Comparison of ENCODE assay signal across 8 cellular contexts in the genomic region with DNA sequence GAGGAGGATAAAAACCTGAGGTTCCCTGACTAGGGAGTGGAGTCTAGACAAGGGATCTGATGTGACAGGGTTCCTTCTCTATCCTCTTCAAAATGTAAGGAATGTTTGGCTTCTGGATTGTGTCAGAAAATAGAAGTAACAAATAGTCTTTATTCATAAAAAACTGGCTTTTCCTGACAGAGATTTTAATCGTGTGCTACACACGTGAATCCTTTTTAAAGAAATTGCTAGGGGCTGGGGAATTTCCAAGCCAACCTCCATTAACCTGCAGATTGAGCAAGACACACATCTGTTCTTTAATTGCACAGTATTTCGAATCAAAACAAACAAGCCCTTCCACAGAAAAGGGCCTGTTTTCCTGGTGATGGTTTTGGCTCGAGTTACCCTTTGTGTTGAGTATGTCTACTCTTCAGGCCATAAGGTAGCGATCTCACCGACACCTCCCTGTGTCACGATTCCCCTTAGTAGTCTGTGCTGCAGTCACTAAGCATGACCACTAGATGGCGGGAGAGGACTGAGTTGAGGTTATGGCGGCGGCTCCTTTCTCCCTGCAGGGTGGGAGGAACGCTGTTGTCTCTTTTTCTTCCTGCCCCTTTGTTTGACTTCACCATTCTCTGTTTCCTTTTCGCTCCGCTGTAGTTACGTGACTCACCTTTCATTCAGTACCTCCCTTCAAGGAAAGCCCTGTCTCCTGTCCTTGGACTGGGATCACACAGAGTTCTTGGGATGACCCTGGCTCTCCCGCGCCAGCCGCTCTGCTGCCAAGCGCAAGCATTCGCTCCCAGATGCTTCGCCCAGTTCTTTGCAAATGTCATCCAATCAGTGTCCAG.
DNase-seq lines count a peak whose midpoint lies in the region; ATAC-seq, FAIRE-seq and TF ChIP-seq lines count a peak whose summit lies in the region.

No MANE protein-coding gene starts in this region.

- H3K9me3 Mint-ChIP-seq in CD4-positive, alpha-beta memory T cell: no peaks in the 10 kb centered on the region
- H3K9me3 Mint-ChIP-seq in activated CD8-positive, alpha-beta memory T cell treated with anti-CD3 and anti-CD28 coated beads, Interleukin-2, amount 10 ng/mL, durations not matched to agents 7 days and 5 days (ENCODE audit: low read depth): no peaks in the 10 kb centered on the region

- H3K27me3 ChIP-seq in CD4-positive, alpha-beta memory T cell (ENCODE audit: insufficient read depth, low read length): no peaks in the 10 kb centered on the region
- peaks cover 5 to 13% of the 10 kb centered on the region in 2 experiments for H3K27me3 ChIP-seq in endothelial cell of umbilical vein (ENCODE audit: control insufficient read depth in 2 of 2, insufficient read depth in 2 of 2, low read length in 2 of 2)

- CTCF ChIA-PET in CD4-positive, alpha-beta memory T cell (lab: Charles Lee; ENCODE audit: partially characterized antibody): interaction anchor here (0.5 to 6.9 kb wide), 13 partner anchors 11 to 1185 kb away, joined by 3 to 97 read pairs (median 4); a partner anchor contains a TSS
- CTCF ChIA-PET in activated CD8-positive, alpha-beta memory T cell treated with anti-CD3 and anti-CD28 coated beads, Interleukin-2, amount 10 ng/mL, durations not matched to agents 7 days and 5 days (lab: Charles Lee): interaction anchor here (0.7 to 1.0 kb wide), 2 partner anchors 330 to 1015 kb away, joined by 3 read pairs; no protein-coding TSS in a partner anchor
- CTCF ChIA-PET in endothelial cell of umbilical vein (lab: Charles Lee): interaction anchor here (1.4 to 2.7 kb wide), 5 partner anchors 76 to 1185 kb away, joined by 3 to 24 read pairs (median 5); no protein-coding TSS in a partner anchor

- H3K9ac ChIP-seq in endothelial cell of umbilical vein (replicated peaks; ENCODE audit: extremely low read depth, insufficient read depth, low read length): peak overlapping the region; percentile 34

- H3K36me3 ChIP-seq in CD4-positive, alpha-beta memory T cell (ENCODE audit: insufficient read depth, low read length): no peaks in the 10 kb centered on the region
- no peaks in the 10 kb centered on the region for H3K36me3 ChIP-seq in endothelial cell of umbilical vein (ENCODE audit: control insufficient read depth in 2 of 2, extremely low read depth in 1 of 2, insufficient read depth in 2 of 2, low read length in 2 of 2)

- peak; percentile 92 to 94 for TF ChIP-seq CTCF in endothelial cell of umbilical vein (IDR thresholded peaks at IDR 0.05; ENCODE audit: extremely low read depth in 1 of 2, insufficient read depth in 1 of 2, low read depth in 1 of 2, low read length in 2 of 2)

- H3K4me1 Mint-ChIP-seq in CD4-positive, alpha-beta memory T cell: peaks cover 0 to 7% (median 5%) of the 10 kb centered on the region in 4 donors
- H3K4me1 Mint-ChIP-seq in activated CD8-positive, alpha-beta memory T cell treated with anti-CD3 and anti-CD28 coated beads, Interleukin-2, amount 10 ng/mL, durations not matched to agents 7 days and 5 days: peaks cover 37% of the 10 kb centered on the region

- peak overlapping the region; percentile 60 to 81 (median 76) for H3K4me3 Mint-ChIP-seq in CD4-positive, alpha-beta memory T cell
- H3K4me3 Mint-ChIP-seq in activated CD8-positive, alpha-beta memory T cell treated with anti-CD3 and anti-CD28 coated beads, Interleukin-2, amount 10 ng/mL, durations not matched to agents 7 days and 5 days: peak overlapping the region; percentile 52

- no TSS peak for BruUV-seq in endothelial cell of umbilical vein (replicated peaks; lab: Mats Ljungman, UMichigan)

- TF ChIP-seq POLR2A in endothelial cell of umbilical vein (IDR thresholded peaks at IDR 0.05; ENCODE audit: low read depth, low read length): no peak

- POLR2A ChIA-PET in CD4-positive, alpha-beta memory T cell (lab: Charles Lee; ENCODE audit: partially characterized antibody): interaction anchor here (1.7 kb wide), 1 partner anchor 1015 kb away, joined by 5 read pairs; no protein-coding TSS in a partner anchor
- POLR2A ChIA-PET in endothelial cell of umbilical vein (lab: Charles Lee): no interaction called here

- H3K9me3 ChIP-seq in CD4-positive, alpha-beta memory T cell (ENCODE audit: control insufficient read depth in 1 of 2, low read length in 2 of 2): no peaks in the 10 kb centered on the region
- H3K9me3 ChIP-seq in endothelial cell of umbilical vein (replicated peaks; ENCODE audit: control insufficient read depth, insufficient read depth, low read length): no peaks in the 10 kb centered on the region

- H3K79me2 ChIP-seq in endothelial cell of umbilical vein (ENCODE audit: control insufficient read depth, insufficient read depth, low read length): no peaks in the 10 kb centered on the region

- FAIRE-seq in endothelial cell of umbilical vein (lab: Jason Lieb, UNC): peak; percentile 89

- no peaks in the 10 kb centered on the region for H3K36me3 Mint-ChIP-seq in CD4-positive, alpha-beta memory T cell
- H3K36me3 Mint-ChIP-seq in activated CD8-positive, alpha-beta memory T cell treated with anti-CD3 and anti-CD28 coated beads, Interleukin-2, amount 10 ng/mL, durations not matched to agents 7 days and 5 days: no peaks in the 10 kb centered on the region

- DNase-seq in CD4-positive, alpha-beta memory T cell: peak; percentile 77 to 82 (median 79)
- DNase-seq in NCI-H82 (lab: John Stamatoyannopoulos, UW) (peak; percentile 89), endothelial cell of umbilical vein (ENCODE audit: low read depth, low spot score) (peak; percentile 74), middle frontal gyrus (ENCODE audit: extremely low spot score, low spot score) (peak; percentile 77)
- peak; percentile 88 for DNase-seq in activated CD8-positive, alpha-beta memory T cell treated with anti-CD3 and anti-CD28 coated beads, Interleukin-2, amount 10 ng/mL, durations not matched to agents 7 days and 5 days
- DNase-seq in stimulated activated CD8-positive, alpha-beta memory T cell treated with anti-CD3 and anti-CD28 coated beads, Interleukin-4, amount 100 ng/mL, for 1 hour (ENCODE audit: low read depth in 2 of 2, low spot score in 1 of 2): peak; percentile 46 to 61

- no peak overlapping the region for H3K27ac ChIP-seq in CD4-positive, alpha-beta memory T cell (ENCODE audit: low read depth, low read length)
- no peak overlapping the region for H3K27ac ChIP-seq in endothelial cell of umbilical vein (ENCODE audit: insufficient read depth, low read depth, low read length)

- no peaks in the 10 kb centered on the region for H4K20me1 ChIP-seq in endothelial cell of umbilical vein (replicated peaks; ENCODE audit: control insufficient read depth, extremely low read depth, insufficient read depth, low read length)

- H3K4me3 ChIP-seq in CD4-positive, alpha-beta memory T cell (ENCODE audit: low read length in 2 of 2): peak overlapping the region in 1 of 2 donors; percentile 27
- H3K4me3 ChIP-seq in endothelial cell of umbilical vein (replicated peaks in 1 of 3; ENCODE audit: insufficient read depth in 1 of 3, low read depth in 1 of 3, low read length in 3 of 3): peak overlapping the region; percentile 17 to 52 (median 26)

- H3K4me1 ChIP-seq in CD4-positive, alpha-beta memory T cell (ENCODE audit: insufficient read depth, low read length): peaks cover 8% of the 10 kb centered on the region
- peaks cover 5% of the 10 kb centered on the region for H3K4me1 ChIP-seq in endothelial cell of umbilical vein (ENCODE audit: control insufficient read depth, extremely low read depth, insufficient read depth, low read length)

- peaks cover 0 to 10% of the 10 kb centered on the region in 2 donors for H3K27me3 Mint-ChIP-seq in CD4-positive, alpha-beta memory T cell
- H3K27me3 Mint-ChIP-seq in activated CD8-positive, alpha-beta memory T cell treated with anti-CD3 and anti-CD28 coated beads, Interleukin-2, amount 10 ng/mL, durations not matched to agents 7 days and 5 days: peaks cover 3% of the 10 kb centered on the region

- intact Hi-C loops in CD4-positive, alpha-beta memory T cell (cut with micrococcal nuclease): loop anchor here (1.0 to 10.0 kb wide), 8 partner anchors 430 to 1185 kb away; a partner anchor contains a TSS
- intact Hi-C loops in endothelial cell of umbilical vein (cut with micrococcal nuclease): loop anchor here (1.0 to 10.0 kb wide), 9 partner anchors 101 to 1185 kb away; no protein-coding TSS in a partner anchor

- peak; percentile 98 for ATAC-seq in GM19395 (IDR thresholded peaks at IDR 0.05; ENCODE audit: unreplicated experiment)
- peak; percentile 87 for ATAC-seq in HG03558 (IDR thresholded peaks at IDR 0.05; ENCODE audit: extremely low read depth, unreplicated experiment)
- peak; percentile 98 for ATAC-seq in activated CD8-positive, alpha-beta memory T cell treated with anti-CD3 and anti-CD28 coated beads, Interleukin-2, amount 10 ng/mL, durations not matched to agents 7 days and 5 days

- H3K27ac Mint-ChIP-seq in CD4-positive, alpha-beta memory T cell: peak overlapping the region in 1 of 7 donors; percentile 21
- peak overlapping the region; percentile 43 for H3K27ac Mint-ChIP-seq in activated CD8-positive, alpha-beta memory T cell treated with anti-CD3 and anti-CD28 coated beads, Interleukin-2, amount 10 ng/mL, durations not matched to agents 7 days and 5 days

- peak overlapping the region; percentile 86 for H2AFZ ChIP-seq in endothelial cell of umbilical vein (ENCODE audit: low read depth, low read length)

- H3K9me1 ChIP-seq in endothelial cell of umbilical vein (replicated peaks; ENCODE audit: control insufficient read depth, extremely low read depth, insufficient read depth, low read length): no peaks in the 10 kb centered on the region

- peak overlapping the region; percentile 82 for H3K4me2 ChIP-seq in endothelial cell of umbilical vein (ENCODE audit: insufficient read depth, low read length)

- dilution Hi-C loops in endothelial cell of umbilical vein (cut with MboI; ENCODE audit: extremely low pct_ligation_motif_present, low sequenced_read_pairs): no loop called here

TF ChIP-seq in endothelial cell of umbilical vein, 7 proteins besides CTCF, POLR2A, EP300 and RAD21:
- TF ChIP-seq FOS (IDR thresholded peaks at IDR 0.05; ENCODE audit: borderline replicate concordance, insufficient read depth, low read length) (peak; percentile 24), JUN (IDR thresholded peaks at IDR 0.05; ENCODE audit: borderline replicate concordance, insufficient read depth, insufficient read length, low read depth) (no peak)
- TF ChIP-seq, protein P1, sequence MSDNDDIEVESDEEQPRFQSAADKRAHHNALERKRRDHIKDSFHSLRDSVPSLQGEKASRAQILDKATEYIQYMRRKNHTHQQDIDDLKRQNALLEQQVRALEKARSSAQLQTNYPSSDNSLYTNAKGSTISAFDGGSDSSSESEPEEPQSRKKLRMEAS (IDR thresholded peaks at IDR 0.05; ENCODE audit: insufficient read depth, insufficient read length): no peak
